Comparison of ENCODE assay signal across 1 cellular context in the genomic region with DNA sequence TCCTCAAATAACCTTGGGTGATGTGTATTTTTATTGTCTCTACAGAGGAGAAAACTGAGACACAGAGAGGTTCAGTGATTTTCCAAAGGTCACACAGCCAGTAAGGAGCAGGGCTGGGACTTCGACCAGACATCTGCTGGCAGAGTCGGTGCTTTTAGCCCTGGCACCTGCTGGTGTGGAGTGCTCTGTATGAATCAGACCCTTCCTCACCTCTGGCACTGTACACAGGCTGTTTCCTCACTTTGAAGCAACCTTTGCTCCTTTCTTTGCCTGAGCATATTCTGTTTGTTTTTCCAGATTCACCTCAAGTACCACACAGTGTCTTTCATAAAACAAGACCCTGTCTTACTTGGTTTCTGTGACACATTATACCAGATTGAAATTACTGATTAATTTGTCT.
TF ChIP-seq lines count a peak whose summit lies in the region.

No MANE protein-coding gene starts in this region.

TF ChIP-seq in HepG2, 621 proteins besides CTCF, POLR2A, EP300 and RAD21 (continued from another document and continues in another):
- TF ChIP-seq, protein P1, sequence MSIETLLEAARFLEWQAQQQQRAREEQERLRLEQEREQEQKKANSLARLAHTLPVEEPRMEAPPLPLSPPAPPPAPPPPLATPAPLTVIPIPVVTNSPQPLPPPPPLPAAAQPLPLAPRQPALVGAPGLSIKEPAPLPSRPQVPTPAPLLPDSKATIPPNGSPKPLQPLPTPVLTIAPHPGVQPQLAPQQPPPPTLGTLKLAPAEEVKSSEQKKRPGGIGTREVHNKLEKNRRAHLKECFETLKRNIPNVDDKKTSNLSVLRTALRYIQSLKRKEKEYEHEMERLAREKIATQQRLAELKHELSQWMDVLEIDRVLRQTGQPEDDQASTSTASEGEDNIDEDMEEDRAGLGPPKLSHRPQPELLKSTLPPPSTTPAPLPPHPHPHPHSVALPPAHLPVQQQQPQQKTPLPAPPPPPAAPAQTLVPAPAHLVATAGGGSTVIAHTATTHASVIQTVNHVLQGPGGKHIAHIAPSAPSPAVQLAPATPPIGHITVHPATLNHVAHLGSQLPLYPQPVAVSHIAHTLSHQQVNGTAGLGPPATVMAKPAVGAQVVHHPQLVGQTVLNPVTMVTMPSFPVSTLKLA (IDR thresholded peaks at IDR 0.05): no peak
- no peak; the same call in 1 of the 2 replicates for TF ChIP-seq NR2F2 (IDR thresholded peaks at IDR 0.05; ENCODE audit: borderline replicate concordance, low read depth)
- no peak for TF ChIP-seq GTF2F1 (IDR thresholded peaks at IDR 0.05; ENCODE audit: low read length)
- no peak for TF ChIP-seq ZNF766 (CRISPR knock-in tag; IDR thresholded peaks at IDR 0.05; ENCODE audit: borderline replicate concordance)
- no peak for TF ChIP-seq AGO2 (optimal IDR thresholded peaks at IDR 0.05; ENCODE audit: low read depth, low read length)
- TF ChIP-seq ARHGAP35 (CRISPR knock-in tag; IDR thresholded peaks at IDR 0.05; ENCODE audit: borderline replicate concordance): no peak
- no peak for TF ChIP-seq POLR2AphosphoS5 (IDR thresholded peaks at IDR 0.05; ENCODE audit: low read depth, low read length)
- TF ChIP-seq MTA1 (CRISPR knock-in tag; IDR thresholded peaks at IDR 0.05; ENCODE audit: borderline replicate concordance): no peak
- peak; percentile 87 for TF ChIP-seq FOXO1 (CRISPR knock-in tag; IDR thresholded peaks at IDR 0.05)
- TF ChIP-seq RXRB (CRISPR knock-in tag; IDR thresholded peaks at IDR 0.05; ENCODE audit: borderline replicate concordance): peak; percentile 16; the same call in 1 of the 2 replicates
- TF ChIP-seq TSC22D2 (CRISPR knock-in tag; IDR thresholded peaks at IDR 0.05; ENCODE audit: borderline replicate concordance): no peak
- TF ChIP-seq, protein P2, sequence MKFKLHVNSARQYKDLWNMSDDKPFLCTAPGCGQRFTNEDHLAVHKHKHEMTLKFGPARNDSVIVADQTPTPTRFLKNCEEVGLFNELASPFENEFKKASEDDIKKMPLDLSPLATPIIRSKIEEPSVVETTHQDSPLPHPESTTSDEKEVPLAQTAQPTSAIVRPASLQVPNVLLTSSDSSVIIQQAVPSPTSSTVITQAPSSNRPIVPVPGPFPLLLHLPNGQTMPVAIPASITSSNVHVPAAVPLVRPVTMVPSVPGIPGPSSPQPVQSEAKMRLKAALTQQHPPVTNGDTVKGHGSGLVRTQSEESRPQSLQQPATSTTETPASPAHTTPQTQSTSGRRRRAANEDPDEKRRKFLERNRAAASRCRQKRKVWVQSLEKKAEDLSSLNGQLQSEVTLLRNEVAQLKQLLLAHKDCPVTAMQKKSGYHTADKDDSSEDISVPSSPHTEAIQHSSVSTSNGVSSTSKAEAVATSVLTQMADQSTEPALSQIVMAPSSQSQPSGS (CRISPR knock-in tag; IDR thresholded peaks at IDR 0.05): 0 out of 2 replicates have a peak, but pooled peaks have one; percentile 32
- no peak for TF ChIP-seq FIP1L1 (IDR thresholded peaks at IDR 0.05; ENCODE audit: borderline replicate concordance, insufficient read depth, low read depth, low read length)
- TF ChIP-seq NR2F6 (IDR thresholded peaks at IDR 0.05): peak; percentile 43; the same call in 1 of the 2 replicates
- TF ChIP-seq NR2F6 (CRISPR knock-in tag; IDR thresholded peaks at IDR 0.05): no peak; the same call in 1 of the 2 replicates
- no peak for TF ChIP-seq MED8 (CRISPR knock-in tag; IDR thresholded peaks at IDR 0.05; ENCODE audit: insufficient replicate concordance)
- TF ChIP-seq, protein P3, sequence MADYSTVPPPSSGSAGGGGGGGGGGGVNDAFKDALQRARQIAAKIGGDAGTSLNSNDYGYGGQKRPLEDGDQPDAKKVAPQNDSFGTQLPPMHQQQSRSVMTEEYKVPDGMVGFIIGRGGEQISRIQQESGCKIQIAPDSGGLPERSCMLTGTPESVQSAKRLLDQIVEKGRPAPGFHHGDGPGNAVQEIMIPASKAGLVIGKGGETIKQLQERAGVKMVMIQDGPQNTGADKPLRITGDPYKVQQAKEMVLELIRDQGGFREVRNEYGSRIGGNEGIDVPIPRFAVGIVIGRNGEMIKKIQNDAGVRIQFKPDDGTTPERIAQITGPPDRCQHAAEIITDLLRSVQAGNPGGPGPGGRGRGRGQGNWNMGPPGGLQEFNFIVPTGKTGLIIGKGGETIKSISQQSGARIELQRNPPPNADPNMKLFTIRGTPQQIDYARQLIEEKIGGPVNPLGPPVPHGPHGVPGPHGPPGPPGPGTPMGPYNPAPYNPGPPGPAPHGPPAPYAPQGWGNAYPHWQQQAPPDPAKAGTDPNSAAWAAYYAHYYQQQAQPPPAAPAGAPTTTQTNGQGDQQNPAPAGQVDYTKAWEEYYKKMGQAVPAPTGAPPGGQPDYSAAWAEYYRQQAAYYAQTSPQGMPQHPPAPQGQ (CRISPR knock-in tag; IDR thresholded peaks at IDR 0.05; ENCODE audit: borderline replicate concordance): 0 out of 2 replicates have a peak, but pooled peaks have one; percentile 37
- TF ChIP-seq ZNF143 (CRISPR knock-in tag; IDR thresholded peaks at IDR 0.05): no peak
- no peak for TF ChIP-seq ZNF570 (CRISPR knock-in tag; IDR thresholded peaks at IDR 0.05; ENCODE audit: borderline replicate concordance)
- TF ChIP-seq, protein P4, sequence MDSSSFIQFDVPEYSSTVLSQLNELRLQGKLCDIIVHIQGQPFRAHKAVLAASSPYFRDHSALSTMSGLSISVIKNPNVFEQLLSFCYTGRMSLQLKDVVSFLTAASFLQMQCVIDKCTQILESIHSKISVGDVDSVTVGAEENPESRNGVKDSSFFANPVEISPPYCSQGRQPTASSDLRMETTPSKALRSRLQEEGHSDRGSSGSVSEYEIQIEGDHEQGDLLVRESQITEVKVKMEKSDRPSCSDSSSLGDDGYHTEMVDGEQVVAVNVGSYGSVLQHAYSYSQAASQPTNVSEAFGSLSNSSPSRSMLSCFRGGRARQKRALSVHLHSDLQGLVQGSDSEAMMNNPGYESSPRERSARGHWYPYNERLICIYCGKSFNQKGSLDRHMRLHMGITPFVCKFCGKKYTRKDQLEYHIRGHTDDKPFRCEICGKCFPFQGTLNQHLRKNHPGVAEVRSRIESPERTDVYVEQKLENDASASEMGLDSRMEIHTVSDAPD (CRISPR knock-in tag; IDR thresholded peaks at IDR 0.05): peak; percentile 47; the same call in 1 of the 2 replicates
- TF ChIP-seq ZMYM3 (CRISPR knock-in tag; IDR thresholded peaks at IDR 0.05): peak; percentile 98
- no peak for TF ChIP-seq SRY (CRISPR knock-in tag; IDR thresholded peaks at IDR 0.05)
- TF ChIP-seq DMAP1 (CRISPR knock-in tag; IDR thresholded peaks at IDR 0.05): no peak
- TF ChIP-seq NR2C2 (CRISPR knock-in tag; IDR thresholded peaks at IDR 0.05; ENCODE audit: borderline replicate concordance): no peak
- TF ChIP-seq, protein P5, sequence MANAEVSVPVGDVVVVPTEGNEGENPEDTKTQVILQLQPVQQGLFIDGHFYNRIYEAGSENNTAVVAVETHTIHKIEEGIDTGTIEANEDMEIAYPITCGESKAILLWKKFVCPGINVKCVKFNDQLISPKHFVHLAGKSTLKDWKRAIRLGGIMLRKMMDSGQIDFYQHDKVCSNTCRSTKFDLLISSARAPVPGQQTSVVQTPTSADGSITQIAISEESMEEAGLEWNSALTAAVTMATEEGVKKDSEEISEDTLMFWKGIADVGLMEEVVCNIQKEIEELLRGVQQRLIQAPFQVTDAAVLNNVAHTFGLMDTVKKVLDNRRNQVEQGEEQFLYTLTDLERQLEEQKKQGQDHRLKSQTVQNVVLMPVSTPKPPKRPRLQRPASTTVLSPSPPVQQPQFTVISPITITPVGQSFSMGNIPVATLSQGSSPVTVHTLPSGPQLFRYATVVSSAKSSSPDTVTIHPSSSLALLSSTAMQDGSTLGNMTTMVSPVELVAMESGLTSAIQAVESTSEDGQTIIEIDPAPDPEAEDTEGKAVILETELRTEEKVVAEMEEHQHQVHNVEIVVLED (CRISPR knock-in tag; IDR thresholded peaks at IDR 0.05; ENCODE audit: borderline replicate concordance): no peak
- no peak for TF ChIP-seq TBL1XR1 (IDR thresholded peaks at IDR 0.05; ENCODE audit: borderline replicate concordance, low read length, partially characterized antibody)
- TF ChIP-seq, protein P6, sequence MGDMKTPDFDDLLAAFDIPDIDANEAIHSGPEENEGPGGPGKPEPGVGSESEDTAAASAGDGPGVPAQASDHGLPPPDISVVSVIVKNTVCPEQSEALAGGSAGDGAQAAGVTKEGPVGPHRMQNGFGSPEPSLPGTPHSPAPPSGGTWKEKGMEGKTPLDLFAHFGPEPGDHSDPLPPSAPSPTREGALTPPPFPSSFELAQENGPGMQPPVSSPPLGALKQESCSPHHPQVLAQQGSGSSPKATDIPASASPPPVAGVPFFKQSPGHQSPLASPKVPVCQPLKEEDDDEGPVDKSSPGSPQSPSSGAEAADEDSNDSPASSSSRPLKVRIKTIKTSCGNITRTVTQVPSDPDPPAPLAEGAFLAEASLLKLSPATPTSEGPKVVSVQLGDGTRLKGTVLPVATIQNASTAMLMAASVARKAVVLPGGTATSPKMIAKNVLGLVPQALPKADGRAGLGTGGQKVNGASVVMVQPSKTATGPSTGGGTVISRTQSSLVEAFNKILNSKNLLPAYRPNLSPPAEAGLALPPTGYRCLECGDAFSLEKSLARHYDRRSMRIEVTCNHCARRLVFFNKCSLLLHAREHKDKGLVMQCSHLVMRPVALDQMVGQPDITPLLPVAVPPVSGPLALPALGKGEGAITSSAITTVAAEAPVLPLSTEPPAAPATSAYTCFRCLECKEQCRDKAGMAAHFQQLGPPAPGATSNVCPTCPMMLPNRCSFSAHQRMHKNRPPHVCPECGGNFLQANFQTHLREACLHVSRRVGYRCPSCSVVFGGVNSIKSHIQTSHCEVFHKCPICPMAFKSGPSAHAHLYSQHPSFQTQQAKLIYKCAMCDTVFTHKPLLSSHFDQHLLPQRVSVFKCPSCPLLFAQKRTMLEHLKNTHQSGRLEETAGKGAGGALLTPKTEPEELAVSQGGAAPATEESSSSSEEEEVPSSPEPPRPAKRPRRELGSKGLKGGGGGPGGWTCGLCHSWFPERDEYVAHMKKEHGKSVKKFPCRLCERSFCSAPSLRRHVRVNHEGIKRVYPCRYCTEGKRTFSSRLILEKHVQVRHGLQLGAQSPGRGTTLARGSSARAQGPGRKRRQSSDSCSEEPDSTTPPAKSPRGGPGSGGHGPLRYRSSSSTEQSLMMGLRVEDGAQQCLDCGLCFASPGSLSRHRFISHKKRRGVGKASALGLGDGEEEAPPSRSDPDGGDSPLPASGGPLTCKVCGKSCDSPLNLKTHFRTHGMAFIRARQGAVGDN (CRISPR knock-in tag; IDR thresholded peaks at IDR 0.05): no peak
- TF ChIP-seq ZNF572 (CRISPR knock-in tag; IDR thresholded peaks at IDR 0.05): no peak
- TF ChIP-seq, protein P7, sequence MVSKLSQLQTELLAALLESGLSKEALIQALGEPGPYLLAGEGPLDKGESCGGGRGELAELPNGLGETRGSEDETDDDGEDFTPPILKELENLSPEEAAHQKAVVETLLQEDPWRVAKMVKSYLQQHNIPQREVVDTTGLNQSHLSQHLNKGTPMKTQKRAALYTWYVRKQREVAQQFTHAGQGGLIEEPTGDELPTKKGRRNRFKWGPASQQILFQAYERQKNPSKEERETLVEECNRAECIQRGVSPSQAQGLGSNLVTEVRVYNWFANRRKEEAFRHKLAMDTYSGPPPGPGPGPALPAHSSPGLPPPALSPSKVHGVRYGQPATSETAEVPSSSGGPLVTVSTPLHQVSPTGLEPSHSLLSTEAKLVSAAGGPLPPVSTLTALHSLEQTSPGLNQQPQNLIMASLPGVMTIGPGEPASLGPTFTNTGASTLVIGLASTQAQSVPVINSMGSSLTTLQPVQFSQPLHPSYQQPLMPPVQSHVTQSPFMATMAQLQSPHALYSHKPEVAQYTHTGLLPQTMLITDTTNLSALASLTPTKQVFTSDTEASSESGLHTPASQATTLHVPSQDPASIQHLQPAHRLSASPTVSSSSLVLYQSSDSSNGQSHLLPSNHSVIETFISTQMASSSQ (IDR thresholded peaks at IDR 0.05; ENCODE audit: low read depth): no peak
- TF ChIP-seq, protein P7 (CRISPR knock-in tag; IDR thresholded peaks at IDR 0.05; ENCODE audit: borderline replicate concordance): 0 out of 2 replicates have a peak, but pooled peaks have one; percentile 18
- TF ChIP-seq ZNF543 (CRISPR knock-in tag; IDR thresholded peaks at IDR 0.05): no peak
- TF ChIP-seq ELF3 (CRISPR knock-in tag; IDR thresholded peaks at IDR 0.05): peak; percentile 51
- TF ChIP-seq ZNF10 (CRISPR knock-in tag; IDR thresholded peaks at IDR 0.05; ENCODE audit: borderline replicate concordance, low read depth): no peak
- TF ChIP-seq KAT8 (CRISPR knock-in tag; IDR thresholded peaks at IDR 0.05): no peak
- TF ChIP-seq CC2D1A (CRISPR knock-in tag; IDR thresholded peaks at IDR 0.05): no peak
- TF ChIP-seq, protein P8, sequence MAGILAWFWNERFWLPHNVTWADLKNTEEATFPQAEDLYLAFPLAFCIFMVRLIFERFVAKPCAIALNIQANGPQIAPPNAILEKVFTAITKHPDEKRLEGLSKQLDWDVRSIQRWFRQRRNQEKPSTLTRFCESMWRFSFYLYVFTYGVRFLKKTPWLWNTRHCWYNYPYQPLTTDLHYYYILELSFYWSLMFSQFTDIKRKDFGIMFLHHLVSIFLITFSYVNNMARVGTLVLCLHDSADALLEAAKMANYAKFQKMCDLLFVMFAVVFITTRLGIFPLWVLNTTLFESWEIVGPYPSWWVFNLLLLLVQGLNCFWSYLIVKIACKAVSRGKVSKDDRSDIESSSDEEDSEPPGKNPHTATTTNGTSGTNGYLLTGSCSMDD (CRISPR knock-in tag; IDR thresholded peaks at IDR 0.05): no peak
- TF ChIP-seq NCOA5 (CRISPR knock-in tag; IDR thresholded peaks at IDR 0.05): no peak
- no peak for TF ChIP-seq ZNF772 (CRISPR knock-in tag; IDR thresholded peaks at IDR 0.05)
- peak; percentile 60 to 62; a peak in 3 of 4 replicates for TF ChIP-seq NR2F1 (CRISPR knock-in tag; IDR thresholded peaks at IDR 0.05)
- TF ChIP-seq ZNF615 (CRISPR knock-in tag; IDR thresholded peaks at IDR 0.05; ENCODE audit: borderline replicate concordance): no peak
- TF ChIP-seq, protein P9, sequence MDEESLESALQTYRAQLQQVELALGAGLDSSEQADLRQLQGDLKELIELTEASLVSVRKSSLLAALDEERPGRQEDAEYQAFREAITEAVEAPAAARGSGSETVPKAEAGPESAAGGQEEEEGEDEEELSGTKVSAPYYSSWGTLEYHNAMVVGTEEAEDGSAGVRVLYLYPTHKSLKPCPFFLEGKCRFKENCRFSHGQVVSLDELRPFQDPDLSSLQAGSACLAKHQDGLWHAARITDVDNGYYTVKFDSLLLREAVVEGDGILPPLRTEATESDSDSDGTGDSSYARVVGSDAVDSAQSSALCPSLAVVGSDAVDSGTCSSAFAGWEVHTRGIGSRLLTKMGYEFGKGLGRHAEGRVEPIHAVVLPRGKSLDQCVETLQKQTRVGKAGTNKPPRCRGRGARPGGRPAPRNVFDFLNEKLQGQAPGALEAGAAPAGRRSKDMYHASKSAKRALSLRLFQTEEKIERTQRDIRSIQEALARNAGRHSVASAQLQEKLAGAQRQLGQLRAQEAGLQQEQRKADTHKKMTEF (CRISPR knock-in tag; IDR thresholded peaks at IDR 0.05): peak; percentile 74
- no peak for TF ChIP-seq ZBTB7B (CRISPR knock-in tag; IDR thresholded peaks at IDR 0.05)
- no peak for TF ChIP-seq ZNF713 (CRISPR knock-in tag; IDR thresholded peaks at IDR 0.05)
